16 cellular contexts compared by ENCODE assay signal in genomic region chr19:947090-947706, GRCh38. TPM values are rescaled to one million over a fixed set of nuclear protein-coding genes. Genes with fewer than 3 reads are reported as not detected.
DNase-seq lines count a peak whose midpoint lies in the region; ATAC-seq, FAIRE-seq and TF ChIP-seq lines count a peak whose summit lies in the region.
"Had no signal": no experiment of that assay in that cellular context is flagged by ENCODE, and none has a peak within 500 bp of the region (broad histone marks: within the 10 kb centered on the region; RNA-seq: fewer than 3 reads in every experiment).

No MANE protein-coding gene starts in this region.

- H3F3A ChIP-seq in neural progenitor cell (ENCODE audit: low read depth), result no peaks in the 10 kb centered on the region

- H3K27me3 Mint-ChIP-seq in activated T-helper 2 cell treated with anti-CD3 and anti-CD28 coated beads, Interferon-gamma antibody, Interleukin-2, Interleukin-4, amounts not matched to agents 10 μg/mL and 5 μg/mL and 100 μg/mL, durations not matched to agents 14 hours and 24 hours and 36 hours (ENCODE audit: low read depth), result no peaks in the 10 kb centered on the region
- H3K27me3 Mint-ChIP-seq in neural progenitor cell (ENCODE audit: insufficient read depth, low read depth) (peaks cover 2% of the 10 kb centered on the region), nephron progenitor cell (ENCODE audit: low read depth, poor library complexity) (peaks cover 2% of the 10 kb centered on the region)
- H3K27me3 Mint-ChIP-seq: activated naive CD8-positive, alpha-beta T cell had no signal

- FAIRE-seq in K562 (lab: Jason Lieb, UNC), result no peak
- FAIRE-seq: colon had no signal

- H3K36me3 ChIP-seq in K562 (ENCODE audit: control insufficient read depth, insufficient read depth, low read length), result peaks cover 44% of the 10 kb centered on the region; the same call in 2 of the 3 replicates
- H3K36me3 ChIP-seq in neural progenitor cell, result no peaks in the 10 kb centered on the region

- H3K9me3 ChIP-seq in K562 (replicated peaks; ENCODE audit: control insufficient read depth, insufficient read depth, low read depth, low read length), result no peaks in the 10 kb centered on the region
- H3K9me3 ChIP-seq in neural progenitor cell (ENCODE audit: low read depth), result no peaks in the 10 kb centered on the region
- H3K9me3 ChIP-seq: upper lobe of left lung had no signal

- no peak overlapping the region for H3K4me2 ChIP-seq in K562 (ENCODE audit: insufficient read depth, low read length)
- no peak overlapping the region for H3K4me2 ChIP-seq in neural progenitor cell
- H3K4me2 ChIP-seq: KMS-11 had no signal

- CTCF ChIA-PET in GM10248 (lab: Yijun Ruan, JAX), result interaction anchor here (1.5 to 2.5 kb wide), 4 partner anchors 11 to 35 kb away, joined by 3 to 10 read pairs (median 8); no protein-coding TSS in a partner anchor
- CTCF ChIA-PET in K562 (lab: Yijun Ruan, JAX; ENCODE audit: low intra/inter-chr PET ratio), result no interaction called here

- no peak overlapping the region for H3K27ac ChIP-seq in K562 (ENCODE audit: extremely low read depth, low read depth, low read length)
- no peak overlapping the region for H3K27ac ChIP-seq in neural progenitor cell
- H3K27ac ChIP-seq: KMS-11 had no signal

- no peak overlapping the region for H3K4me3 Mint-ChIP-seq in activated T-helper 2 cell treated with anti-CD3 and anti-CD28 coated beads, Interferon-gamma antibody, Interleukin-2, Interleukin-4, amounts not matched to agents 10 μg/mL and 5 μg/mL and 100 μg/mL, durations not matched to agents 14 hours and 24 hours and 36 hours (ENCODE audit: low read depth)
- H3K4me3 Mint-ChIP-seq in neural progenitor cell (no peak overlapping the region), nephron progenitor cell (no peak overlapping the region)
- H3K4me3 Mint-ChIP-seq: activated naive CD8-positive, alpha-beta T cell had no signal

- 91% methylated on average over 23 of the region's 30 CpGs for WGBS in K562 (ENCODE audit: insufficient coverage, low coverage, missing lambda C conversion rate)

- no peaks in the 10 kb centered on the region for H3K9me3 Mint-ChIP-seq in activated T-helper 2 cell treated with anti-CD3 and anti-CD28 coated beads, Interferon-gamma antibody, Interleukin-2, Interleukin-4, amounts not matched to agents 10 μg/mL and 5 μg/mL and 100 μg/mL, durations not matched to agents 14 hours and 24 hours and 36 hours
- H3K9me3 Mint-ChIP-seq in neural progenitor cell (no peaks in the 10 kb centered on the region), nephron progenitor cell (peaks cover 7% of the 10 kb centered on the region)

- no peak overlapping the region for H3K27ac Mint-ChIP-seq in activated T-helper 2 cell treated with anti-CD3 and anti-CD28 coated beads, Interferon-gamma antibody, Interleukin-2, Interleukin-4, amounts not matched to agents 10 μg/mL and 5 μg/mL and 100 μg/mL, durations not matched to agents 14 hours and 24 hours and 36 hours
- no peak overlapping the region for H3K27ac Mint-ChIP-seq in neural progenitor cell
- H3K27ac Mint-ChIP-seq in nephron progenitor cell, result no peak overlapping the region
- H3K27ac Mint-ChIP-seq: activated naive CD8-positive, alpha-beta T cell had no signal

- H4K20me1 ChIP-seq in K562 (replicated peaks; ENCODE audit: control insufficient read depth, insufficient read depth, low read length), result peaks cover 24% of the 10 kb centered on the region
- H4K20me1 ChIP-seq in neural progenitor cell (ENCODE audit: low read depth), result peaks cover 92% of the 10 kb centered on the region

- in situ Hi-C loops in K562 (cut with MboI), result no loop called here

- H3K9ac ChIP-seq in K562 (ENCODE audit: insufficient read depth in 1 of 2, low read depth in 2 of 2, low read length in 2 of 2) (peak overlapping the region in 1 of 2 experiments; percentile 12; a peak in 1 of 4 replicates), neural progenitor cell (no peak overlapping the region)
- H3K9ac ChIP-seq: KMS-11 had no signal

- peak; percentile 17 for ATAC-seq in GM19438 (IDR thresholded peaks at IDR 0.05; ENCODE audit: low read depth, unreplicated experiment)
- peak; percentile 10 for ATAC-seq in HG02885 (IDR thresholded peaks at IDR 0.05; ENCODE audit: poor library complexity, unreplicated experiment)
- ATAC-seq in K562, result no peak

- no peak overlapping the region for H3K4me3 ChIP-seq in K562
- no peak overlapping the region for H3K4me3 ChIP-seq in neural progenitor cell
- H3K4me3 ChIP-seq: upper lobe of left lung had no signal

- TF ChIP-seq RAD21 in K562 (CRISPR knock-in tag; conservative IDR thresholded peaks at IDR 0.05 in 1 of 2, IDR thresholded peaks at IDR 0.05 in 1 of 2), result no peak

- peaks cover 3% of the 10 kb centered on the region for H3K36me3 Mint-ChIP-seq in activated T-helper 2 cell treated with anti-CD3 and anti-CD28 coated beads, Interferon-gamma antibody, Interleukin-2, Interleukin-4, amounts not matched to agents 10 μg/mL and 5 μg/mL and 100 μg/mL, durations not matched to agents 14 hours and 24 hours and 36 hours (ENCODE audit: low read depth)
- H3K36me3 Mint-ChIP-seq in neural progenitor cell (peaks cover 7% of the 10 kb centered on the region), nephron progenitor cell (ENCODE audit: low read depth) (peaks cover 37% of the 10 kb centered on the region)
- H3K36me3 Mint-ChIP-seq: activated naive CD8-positive, alpha-beta T cell had no signal

- TF ChIP-seq CTCF in GM10248 (IDR thresholded peaks at IDR 0.05; ENCODE audit: control extremely low read depth, extremely low read depth, low read depth, missing control alignments), result peak; percentile 30
- TF ChIP-seq CTCF in K562 (IDR thresholded peaks at IDR 0.05 in 2 of 3, conservative IDR thresholded peaks at IDR 0.05 in 1 of 3; ENCODE audit: insufficient read depth in 2 of 3, low read depth in 1 of 3, low read length in 3 of 3), result no peak
- no peak for TF ChIP-seq CTCF in neural progenitor cell (IDR thresholded peaks at IDR 0.05)
- no peak for TF ChIP-seq CTCF in nephron progenitor cell (IDR thresholded peaks at IDR 0.05)

- POLR2A ChIA-PET in GM10248 (lab: Yijun Ruan, JAX) (interaction anchor here (0.9 to 1.3 kb wide), 3 partner anchors 9 to 15 kb away, joined by 3 to 8 read pairs (median 3); no protein-coding TSS in a partner anchor), K562 (lab: Yijun Ruan, JAX) (interaction anchor here (0.6 kb wide), 1 partner anchor 29 kb away, joined by 3 read pairs; no protein-coding TSS in a partner anchor)

- TF ChIP-seq EP300 in K562 (IDR thresholded peaks at IDR 0.05; ENCODE audit: low read length), result no peak

- no TSS peak for BruUV-seq in K562 (replicated peaks; lab: Mats Ljungman, UMichigan)

- DNase-seq in GM10248 (ENCODE audit: extremely low spot score) (peak; percentile 57), K562 (ENCODE audit: extremely low read depth in 1 of 4, low spot score in 3 of 4) (no peak), neural progenitor cell (ENCODE audit: low spot score) (no peak), nephron progenitor cell (no peak)
- no peak for DNase-seq in activated T-helper 2 cell treated with anti-CD3 and anti-CD28 coated beads, Interferon-gamma antibody, Interleukin-2, Interleukin-4, amounts not matched to agents 10 μg/mL and 5 μg/mL and 100 μg/mL, durations not matched to agents 14 hours and 24 hours and 36 hours (ENCODE audit: low spot score)
- no peak for DNase-seq in stimulated activated CD4-positive, alpha-beta T cell treated with anti-CD3 and anti-CD28 coated beads, Interleukin-15, amount 100 ng/mL, for 24 hours
- DNase-seq: activated CD8-positive, alpha-beta memory T cell treated with anti-CD3 and anti-CD28 coated beads for 24 hours; DMS 273 treated with DMSO at 0.1 percent for 48 hours had no signal

- TF ChIP-seq POLR2A in K562 (conservative IDR thresholded peaks at IDR 0.05), result no peak

- intact Hi-C loops in K562 (cut with micrococcal nuclease), result no loop called here
- intact Hi-C loops in activated T-helper 2 cell treated with anti-CD3 and anti-CD28 coated beads, Interferon-gamma antibody, Interleukin-2, Interleukin-4, amounts not matched to agents 10 μg/mL and 5 μg/mL and 100 μg/mL, durations not matched to agents 14 hours and 24 hours and 36 hours (cut with micrococcal nuclease), result no loop called here

- H2AFZ ChIP-seq in K562 (ENCODE audit: low read depth, low read length) (no peak overlapping the region), neural progenitor cell (replicated peaks) (no peak overlapping the region)

- H3K4me1 ChIP-seq in K562 (replicated peaks in 1 of 2; ENCODE audit: control insufficient read depth in 2 of 2, insufficient read depth in 2 of 2, low read length in 2 of 2), result peaks cover 22 to 78% of the 10 kb centered on the region in 2 experiments
- no peaks in the 10 kb centered on the region for H3K4me1 ChIP-seq in neural progenitor cell

- H3K79me2 ChIP-seq in K562 (ENCODE audit: control insufficient read depth, insufficient read depth, low read length) (peaks cover 79% of the 10 kb centered on the region), neural progenitor cell (ENCODE audit: low read depth) (peaks cover 77% of the 10 kb centered on the region)

- H3K27me3 ChIP-seq in K562 (ENCODE audit: control insufficient read depth in 2 of 2, insufficient read depth in 2 of 2, low read length in 2 of 2) (no peaks in the 10 kb centered on the region), neural progenitor cell (no peaks in the 10 kb centered on the region)
- H3K27me3 ChIP-seq: upper lobe of left lung had no signal

- peaks cover 1% of the 10 kb centered on the region for H3K4me1 Mint-ChIP-seq in activated T-helper 2 cell treated with anti-CD3 and anti-CD28 coated beads, Interferon-gamma antibody, Interleukin-2, Interleukin-4, amounts not matched to agents 10 μg/mL and 5 μg/mL and 100 μg/mL, durations not matched to agents 14 hours and 24 hours and 36 hours (ENCODE audit: low read depth)
- peaks cover 6% of the 10 kb centered on the region for H3K4me1 Mint-ChIP-seq in neural progenitor cell
- H3K4me1 Mint-ChIP-seq in nephron progenitor cell, result peaks cover 27% of the 10 kb centered on the region

- H3K9me1 ChIP-seq in K562 (ENCODE audit: control insufficient read depth, insufficient read depth, low read length), result peaks cover 6% of the 10 kb centered on the region

RNA-seq across cellular contexts. Expression of gene ARID3A, which starts 21.4 kb away (rescaled TPM):
- 89.0 and 254 TPM in 2 replicates for total RNA-seq in K562 (2011; cell fraction: chromatin; rRNA removed; ENCODE audit: low replicate concordance)
- total RNA-seq in K562 (2011; cell fraction: nucleolus; rRNA removed), result 180 and 206 TPM in 2 replicates
- total RNA-seq in K562 (2011; cell fraction: nucleoplasm; rRNA removed), result 120 and 121 TPM in 2 replicates
- total RNA-seq in K562 (2014; rRNA removed), result 55.2 and 62.0 TPM in 2 replicates
- total RNA-seq in K562 (2014; rRNA removed; fragmentation: Illumina TruSeq; extraction: Trizol), result 14.8 and 16.4 TPM in 2 replicates
- 39.0 and 41.3 TPM in 2 replicates for total RNA-seq in K562 (2015; rRNA removed; fragmentation: Illumina TruSeq; extraction: Trizol)
- 97.2 and 118 TPM in 2 replicates for total RNA-seq in K562 (2021)
- 27.9 and 44.1 TPM in 2 replicates for polyA plus RNA-seq in K562 (2011; rRNA removed)
- polyA plus RNA-seq in K562 (2011; cell fraction: cytosol; rRNA removed), result 43.2 and 88.8 TPM in 2 replicates
- 58.8 and 128 TPM in 2 replicates for polyA plus RNA-seq in K562 (2011; cell fraction: nucleus; rRNA removed)
- polyA plus RNA-seq in K562 (2012), result 49.0 and 52.3 TPM in 2 replicates
- polyA plus RNA-seq in K562 (2014; fragmentation: Illumina TruSeq; extraction: Trizol), result 31.2 and 62.4 TPM in 2 replicates
- 1 to 10 TPM; 1.4 to 2.0 TPM for polyA plus RNA-seq in K562 (2014; fragmentation: Nextera tagmentation; extraction: Ambion mirVana)
- 31.0 and 46.7 TPM in 2 replicates for polyA plus RNA-seq in K562 (2014; rRNA removed)
- polyA minus RNA-seq in K562 (2011; rRNA and poly(A)+ RNA removed), result 36.2 and 53.3 TPM in 2 replicates
- polyA minus RNA-seq in K562 (2011; cell fraction: cytosol; rRNA and poly(A)+ RNA removed), result 119 and 167 TPM in 2 replicates
- 45.8 and 47.4 TPM in 2 replicates for polyA minus RNA-seq in K562 (2011; cell fraction: nucleus; rRNA and poly(A)+ RNA removed)
- 42.0 and 42.6 TPM in 2 replicates for total RNA-seq in activated T-helper 2 cell treated with anti-CD3 and anti-CD28 coated beads, Interferon-gamma antibody, Interleukin-2, Interleukin-4, amounts not matched to agents 10 μg/mL and 5 μg/mL and 100 μg/mL, durations not matched to agents 14 hours and 24 hours and 36 hours
- 25.5 and 68.7 TPM in 2 replicates for total RNA-seq in neural progenitor cell (ENCODE audit: low replicate concordance)

RNA-seq across cellular contexts. Expression of gene KISS1R, which starts 30.1 kb away (rescaled TPM):
- total RNA-seq in K562 (2011; cell fraction: chromatin; rRNA removed; ENCODE audit: low replicate concordance), result 13.9 and 50.0 TPM in 2 replicates
- total RNA-seq in K562 (2011; cell fraction: nucleolus; rRNA removed), result 79.5 and 104 TPM in 2 replicates
- 29.6 and 30.1 TPM in 2 replicates for total RNA-seq in K562 (2011; cell fraction: nucleoplasm; rRNA removed)
- total RNA-seq in K562 (2014; rRNA removed) (19.3 and 26.7 TPM in 2 replicates), K562 (2014; rRNA removed; fragmentation: Illumina TruSeq; extraction: Trizol) (0.80 and 1.1 TPM in 2 replicates), K562 (2015; rRNA removed; fragmentation: Illumina TruSeq; extraction: Trizol) (2.0 and 2.7 TPM in 2 replicates), K562 (2021) (36.2 and 39.4 TPM in 2 replicates), neural progenitor cell (ENCODE audit: low replicate concordance) (0.77 TPM in 1 of 2 replicates, not detected in the other)
- polyA plus RNA-seq in K562 (2011; rRNA removed) (2.8 and 6.3 TPM in 2 replicates), K562 (2014; fragmentation: Illumina TruSeq; extraction: Trizol) (0.37 and 2.7 TPM in 2 replicates), K562 (2014; fragmentation: Nextera tagmentation; extraction: Ambion mirVana) (under 1 TPM; 0.55 to 0.75 TPM), K562 (2014; rRNA removed) (17.3 and 26.8 TPM in 2 replicates)
- polyA plus RNA-seq in K562 (2011; cell fraction: cytosol; rRNA removed), result 4.3 and 59.2 TPM in 2 replicates
- polyA plus RNA-seq in K562 (2011; cell fraction: nucleus; rRNA removed), result 36.4 and 172 TPM in 2 replicates
- 6.9 and 23.9 TPM in 2 replicates for polyA plus RNA-seq in K562 (2012)
- polyA minus RNA-seq in K562 (2011; rRNA and poly(A)+ RNA removed), result 0.30 and 1.8 TPM in 2 replicates
- 5.8 and 14.1 TPM in 2 replicates for polyA minus RNA-seq in K562 (2011; cell fraction: cytosol; rRNA and poly(A)+ RNA removed)
- polyA minus RNA-seq in K562 (2011; cell fraction: nucleus; rRNA and poly(A)+ RNA removed), result 5.8 and 22.6 TPM in 2 replicates
- total RNA-seq in activated T-helper 2 cell treated with anti-CD3 and anti-CD28 coated beads, Interferon-gamma antibody, Interleukin-2, Interleukin-4, amounts not matched to agents 10 μg/mL and 5 μg/mL and 100 μg/mL, durations not matched to agents 14 hours and 24 hours and 36 hours, result 7.1 and 8.0 TPM in 2 replicates
- total RNA-seq: sciatic nerve, upper lobe of left lung had no signal

RNA-seq across cellular contexts. Expression of gene R3HDM4, which starts 34.2 kb away (rescaled TPM):
- total RNA-seq in K562 (2011; cell fraction: chromatin; rRNA removed; ENCODE audit: low replicate concordance), result 66.6 and 166 TPM in 2 replicates
- total RNA-seq in K562 (2011; cell fraction: nucleolus; rRNA removed), result 109 and 113 TPM in 2 replicates
- total RNA-seq in K562 (2011; cell fraction: nucleoplasm; rRNA removed), result 92.6 and 119 TPM in 2 replicates
- total RNA-seq in K562 (2014; rRNA removed) (63.2 and 75.6 TPM in 2 replicates), K562 (2014; rRNA removed; fragmentation: Illumina TruSeq; extraction: Trizol) (21.4 and 26.2 TPM in 2 replicates), K562 (2015; rRNA removed; fragmentation: Illumina TruSeq; extraction: Trizol) (44.6 and 46.1 TPM in 2 replicates), K562 (2021) (133 and 138 TPM in 2 replicates), neural progenitor cell (ENCODE audit: low replicate concordance) (22.7 and 58.2 TPM in 2 replicates)
- polyA plus RNA-seq in K562 (2011; rRNA removed) (59.0 and 93.9 TPM in 2 replicates), K562 (2014; fragmentation: Illumina TruSeq; extraction: Trizol) (87.6 and 109 TPM in 2 replicates), K562 (2014; fragmentation: Nextera tagmentation; extraction: Ambion mirVana) (1 to 10 TPM; 3.2 to 5.6 TPM), K562 (2014; rRNA removed) (140 and 154 TPM in 2 replicates)
- polyA plus RNA-seq in K562 (2011; cell fraction: cytosol; rRNA removed), result 105 and 207 TPM in 2 replicates
- polyA plus RNA-seq in K562 (2011; cell fraction: nucleus; rRNA removed), result 149 and 223 TPM in 2 replicates
- polyA plus RNA-seq in K562 (2012), result 85.0 and 165 TPM in 2 replicates
- polyA minus RNA-seq in K562 (2011; rRNA and poly(A)+ RNA removed), result 11.6 and 16.6 TPM in 2 replicates
- 30.8 and 60.9 TPM in 2 replicates for polyA minus RNA-seq in K562 (2011; cell fraction: cytosol; rRNA and poly(A)+ RNA removed)
- polyA minus RNA-seq in K562 (2011; cell fraction: nucleus; rRNA and poly(A)+ RNA removed), result 22.8 and 25.2 TPM in 2 replicates
- 77.1 and 83.3 TPM in 2 replicates for total RNA-seq in activated T-helper 2 cell treated with anti-CD3 and anti-CD28 coated beads, Interferon-gamma antibody, Interleukin-2, Interleukin-4, amounts not matched to agents 10 μg/mL and 5 μg/mL and 100 μg/mL, durations not matched to agents 14 hours and 24 hours and 36 hours

RNA-seq across cellular contexts. Expression of gene WDR18, which starts 36.9 kb away (rescaled TPM):
- total RNA-seq in K562 (2011; cell fraction: chromatin; rRNA removed; ENCODE audit: low replicate concordance), result 32.2 and 119 TPM in 2 replicates
- total RNA-seq in K562 (2011; cell fraction: nucleolus; rRNA removed), result 140 and 174 TPM in 2 replicates
- total RNA-seq in K562 (2011; cell fraction: nucleoplasm; rRNA removed), result 50.0 and 55.1 TPM in 2 replicates
- total RNA-seq in K562 (2014; rRNA removed) (181 and 210 TPM in 2 replicates), K562 (2014; rRNA removed; fragmentation: Illumina TruSeq; extraction: Trizol) (13.0 and 15.5 TPM in 2 replicates), K562 (2015; rRNA removed; fragmentation: Illumina TruSeq; extraction: Trizol) (37.6 and 45.0 TPM in 2 replicates), K562 (2021) (128 and 134 TPM in 2 replicates), neural progenitor cell (ENCODE audit: low replicate concordance) (38.6 and 156 TPM in 2 replicates)
- polyA plus RNA-seq in K562 (2011; rRNA removed) (30.1 and 47.8 TPM in 2 replicates), K562 (2014; fragmentation: Illumina TruSeq; extraction: Trizol) (16.3 and 52.9 TPM in 2 replicates), K562 (2014; fragmentation: Nextera tagmentation; extraction: Ambion mirVana) (1 to 10 TPM in 1 of 2 experiments, under 1 TPM in 1; 0.65 to 1.1 TPM), K562 (2014; rRNA removed) (106 and 130 TPM in 2 replicates)
- 62.1 and 244 TPM in 2 replicates for polyA plus RNA-seq in K562 (2011; cell fraction: cytosol; rRNA removed)
- polyA plus RNA-seq in K562 (2011; cell fraction: nucleus; rRNA removed), result 137 and 203 TPM in 2 replicates
- polyA plus RNA-seq in K562 (2012), result 73.6 and 92.2 TPM in 2 replicates
- polyA minus RNA-seq in K562 (2011; rRNA and poly(A)+ RNA removed), result 17.0 and 26.0 TPM in 2 replicates
- 90.0 and 91.8 TPM in 2 replicates for polyA minus RNA-seq in K562 (2011; cell fraction: cytosol; rRNA and poly(A)+ RNA removed)
- polyA minus RNA-seq in K562 (2011; cell fraction: nucleus; rRNA and poly(A)+ RNA removed), result 52.1 and 52.4 TPM in 2 replicates
- 88.6 and 94.9 TPM in 2 replicates for total RNA-seq in activated T-helper 2 cell treated with anti-CD3 and anti-CD28 coated beads, Interferon-gamma antibody, Interleukin-2, Interleukin-4, amounts not matched to agents 10 μg/mL and 5 μg/mL and 100 μg/mL, durations not matched to agents 14 hours and 24 hours and 36 hours

RNA-seq across cellular contexts. Expression of gene GRIN3B, which starts 53.0 kb away (rescaled TPM):
- total RNA-seq in K562 (2011; cell fraction: chromatin; rRNA removed; ENCODE audit: low replicate concordance), result 0.32 and 0.88 TPM in 2 replicates
- 1.3 and 2.9 TPM in 2 replicates for total RNA-seq in K562 (2011; cell fraction: nucleolus; rRNA removed)
- 0.29 and 0.46 TPM in 2 replicates for total RNA-seq in K562 (2011; cell fraction: nucleoplasm; rRNA removed)
- 0.95 TPM in 1 of 2 replicates, not detected in the other for total RNA-seq in K562 (2014; rRNA removed)
- total RNA-seq in K562 (2014; rRNA removed; fragmentation: Illumina TruSeq; extraction: Trizol), result not detected in 2 replicates
- not detected in 2 replicates for total RNA-seq in K562 (2015; rRNA removed; fragmentation: Illumina TruSeq; extraction: Trizol)
- total RNA-seq in K562 (2021), result 0.51 TPM in 1 of 2 replicates, not detected in the other
- 0.06 and 0.23 TPM in 2 replicates for polyA plus RNA-seq in K562 (2011; rRNA removed)
- polyA plus RNA-seq in K562 (2011; cell fraction: cytosol; rRNA removed), result 0.31 and 0.53 TPM in 2 replicates
- polyA plus RNA-seq in K562 (2011; cell fraction: nucleus; rRNA removed), result 2.2 and 2.5 TPM in 2 replicates
- 0.12 and 0.51 TPM in 2 replicates for polyA plus RNA-seq in K562 (2012)
- not detected in 2 replicates for polyA plus RNA-seq in K562 (2014; fragmentation: Illumina TruSeq; extraction: Trizol)
- polyA plus RNA-seq in K562 (2014; fragmentation: Nextera tagmentation; extraction: Ambion mirVana), result not detected
- 0.15 and 0.19 TPM in 2 replicates for polyA plus RNA-seq in K562 (2014; rRNA removed)
- 0.06 TPM in 1 of 2 replicates, not detected in the other for polyA minus RNA-seq in K562 (2011; rRNA and poly(A)+ RNA removed)
- polyA minus RNA-seq in K562 (2011; cell fraction: cytosol; rRNA and poly(A)+ RNA removed), result not detected in 2 replicates
- 0.40 and 1.4 TPM in 2 replicates for polyA minus RNA-seq in K562 (2011; cell fraction: nucleus; rRNA and poly(A)+ RNA removed)
- total RNA-seq in activated T-helper 2 cell treated with anti-CD3 and anti-CD28 coated beads, Interferon-gamma antibody, Interleukin-2, Interleukin-4, amounts not matched to agents 10 μg/mL and 5 μg/mL and 100 μg/mL, durations not matched to agents 14 hours and 24 hours and 36 hours, result 0.11 TPM in 1 of 2 replicates, not detected in the other
- total RNA-seq in neural progenitor cell (ENCODE audit: low replicate concordance), result 5.4 and 5.9 TPM in 2 replicates
- total RNA-seq: sciatic nerve; T-helper 2 cell treated with Interferon-gamma antibody and Interleukin-4, amounts not matched to agents 100 ng/mL and 5 ng/mL, for 36 hours had no signal
